26 cellular contexts compared by ENCODE assay signal in genomic region chr2:169683054-169683424, GRCh38. TPM values are rescaled to one million over a fixed set of nuclear protein-coding genes. Genes with fewer than 3 reads are reported as not detected.
A peak's percentile ranks its signal among the peaks of the same experiment; 100 is the strongest.
DNase-seq lines count a peak whose midpoint lies in the region; ATAC-seq, FAIRE-seq and TF ChIP-seq lines count a peak whose summit lies in the region.
"Had no signal": no experiment of that assay in that cellular context is flagged by ENCODE, and none has a peak within 500 bp of the region (broad histone marks: within the 10 kb centered on the region; RNA-seq: fewer than 3 reads in every experiment).

No MANE protein-coding gene starts in this region.

- TF ChIP-seq CTCF in keratinocyte (optimal IDR thresholded peaks at IDR 0.05 in 1 of 3, IDR thresholded peaks at IDR 0.05 in 1 of 3, conservative IDR thresholded peaks at IDR 0.05 in 1 of 3; ENCODE audit: extremely low read depth in 1 of 3, insufficient read depth in 2 of 3, low read length in 3 of 3) (no peak), sigmoid colon (IDR thresholded peaks at IDR 0.05) (no peak)

- dilution Hi-C loops in keratinocyte (cut with MboI; ENCODE audit: extremely low pct_ligation_motif_present, low sequenced_read_pairs): no loop called here

- TF ChIP-seq EP300 in sigmoid colon (IDR thresholded peaks at IDR 0.05): no peak

- CTCF ChIA-PET in activated CD8-positive, alpha-beta memory T cell treated with anti-CD3 and anti-CD28 coated beads, Interleukin-2, amount 10 ng/mL, durations not matched to agents 7 days and 5 days (lab: Charles Lee): interaction anchor here (0.7 to 1.6 kb wide), 3 partner anchors 9 to 19 kb away, joined by 3 to 6 read pairs (median 3); partner anchors contain the start of genes CFAP210 and PHOSPHO2
- CTCF ChIA-PET in activated CD4-positive, alpha-beta memory T cell treated with anti-CD3 and anti-CD28 coated beads, Interleukin-2, amount 10 ng/mL, durations not matched to agents 7 days and 5 days (lab: Charles Lee): interaction anchor here (0.8 to 1.6 kb wide), 2 partner anchors 10 to 142 kb away, joined by 3 to 4 read pairs; partner anchors contain the start of gene METTL5

- peak; percentile 77 for FAIRE-seq in keratinocyte (lab: Jason Lieb, UNC)
- FAIRE-seq: frontal cortex, GM12892 had no signal

- peak; percentile 73 for DNase-seq in activated CD8-positive, alpha-beta memory T cell treated with anti-CD3 and anti-CD28 coated beads, Interleukin-2, amount 10 ng/mL, durations not matched to agents 7 days and 5 days
- no peak for DNase-seq in activated CD8-positive, alpha-beta memory T cell treated with anti-CD3 and anti-CD28 coated beads for 24 hours
- DNase-seq in ELR (ENCODE audit: low read depth) (peak; percentile 15), keratinocyte (ENCODE audit: low read depth, low spot score) (peak; percentile 42), sigmoid colon (no peak), cortex of kidney (lab: John Stamatoyannopoulos, UW) (no peak)
- DNase-seq in activated CD4-positive, alpha-beta memory T cell treated with anti-CD3 and anti-CD28 coated beads, Interleukin-2, amount 10 ng/mL, durations not matched to agents 7 days and 5 days: peak; percentile 38
- DNase-seq: activated effector memory CD4-positive, alpha-beta T cell treated with anti-CD3 and anti-CD28 coated beads, Interleukin-2, amount 50 U/mL, for 16 hours; body of pancreas; colonic mucosa; DMS153; HFFc6; NCI-H1105 treated with DMSO at 0.1 percent for 48 hours; NCI-H526; stimulated activated CD4-positive, alpha-beta T cell treated with anti-CD3 and anti-CD28 coated beads, Interleukin-12 subunit alpha, Interleukin-12 subunit beta, amount 100 ng/mL, for 4 hours; stimulated activated naive CD4-positive, alpha-beta T cell treated with Interleukin-2 at 50 U/mL for 16 hours; T1000; trophoblast cell had no signal

- H3K4me1 ChIP-seq in keratinocyte (ENCODE audit: control insufficient read depth, extremely low read depth, insufficient read depth, low read length): peaks cover 14% of the 10 kb centered on the region
- H3K4me1 ChIP-seq in sigmoid colon: no peaks in the 10 kb centered on the region
- H3K4me1 ChIP-seq: BLaER1 treated with 17β-estradiol and CSF1 and Interleukin-3, amounts not matched to agents 10 nM and 100 nM; body of pancreas; colonic mucosa; neural progenitor cell had no signal

- H3K9ac ChIP-seq in keratinocyte (ENCODE audit: control insufficient read depth, extremely low read depth, insufficient read depth, low read length): no peak overlapping the region
- H3K9ac ChIP-seq: BLaER1 treated with 17β-estradiol and CSF1 and Interleukin-3, amounts not matched to agents 10 nM and 100 nM; KMS-11; neural progenitor cell had no signal

- H3K36me3 Mint-ChIP-seq in activated CD8-positive, alpha-beta memory T cell treated with anti-CD3 and anti-CD28 coated beads, Interleukin-2, amount 10 ng/mL, durations not matched to agents 7 days and 5 days: peaks cover 25% of the 10 kb centered on the region
- H3K36me3 Mint-ChIP-seq in activated CD4-positive, alpha-beta memory T cell treated with anti-CD3 and anti-CD28 coated beads, Interleukin-2, amount 10 ng/mL, durations not matched to agents 7 days and 5 days (ENCODE audit: low read depth): no peaks in the 10 kb centered on the region

- H3K27me3 ChIP-seq in keratinocyte (ENCODE audit: control insufficient read depth, extremely low read depth, insufficient read depth, low read length): no peaks in the 10 kb centered on the region
- no peaks in the 10 kb centered on the region for H3K27me3 ChIP-seq in sigmoid colon
- H3K27me3 ChIP-seq: BLaER1 treated with 17β-estradiol and CSF1 and Interleukin-3, amounts not matched to agents 10 nM and 100 nM; body of pancreas; colonic mucosa; neural progenitor cell had no signal

- intact Hi-C loops in sigmoid colon (cut with DNase I): no loop called here

- H3K4me1 Mint-ChIP-seq in activated CD8-positive, alpha-beta memory T cell treated with anti-CD3 and anti-CD28 coated beads, Interleukin-2, amount 10 ng/mL, durations not matched to agents 7 days and 5 days: peaks cover 30% of the 10 kb centered on the region
- peaks cover 22% of the 10 kb centered on the region for H3K4me1 Mint-ChIP-seq in activated CD4-positive, alpha-beta memory T cell treated with anti-CD3 and anti-CD28 coated beads, Interleukin-2, amount 10 ng/mL, durations not matched to agents 7 days and 5 days
- H3K4me1 Mint-ChIP-seq: mesothelial cell of epicardium, neural progenitor cell had no signal

- H3K27me3 Mint-ChIP-seq in activated CD8-positive, alpha-beta memory T cell treated with anti-CD3 and anti-CD28 coated beads, Interleukin-2, amount 10 ng/mL, durations not matched to agents 7 days and 5 days: no peaks in the 10 kb centered on the region
- H3K27me3 Mint-ChIP-seq in activated CD4-positive, alpha-beta memory T cell treated with anti-CD3 and anti-CD28 coated beads, Interleukin-2, amount 10 ng/mL, durations not matched to agents 7 days and 5 days: no peaks in the 10 kb centered on the region

- ATAC-seq in activated CD8-positive, alpha-beta memory T cell treated with anti-CD3 and anti-CD28 coated beads, Interleukin-2, amount 10 ng/mL, durations not matched to agents 7 days and 5 days: peak; percentile 95
- ATAC-seq in GM21723 (IDR thresholded peaks at IDR 0.05; ENCODE audit: unreplicated experiment): no peak
- ATAC-seq: body of pancreas had no signal

- H3K9me3 ChIP-seq in keratinocyte (ENCODE audit: control insufficient read depth, low read depth, low read length) (no peaks in the 10 kb centered on the region), sigmoid colon (no peaks in the 10 kb centered on the region)
- H3K9me3 ChIP-seq: body of pancreas, colonic mucosa had no signal

- no peak for TF ChIP-seq POLR2A in sigmoid colon (IDR thresholded peaks at IDR 0.05)

- no peaks in the 10 kb centered on the region for H4K20me1 ChIP-seq in keratinocyte (ENCODE audit: control insufficient read depth, extremely low read depth, insufficient read depth, low read length)
- H4K20me1 ChIP-seq: BLaER1 treated with 17β-estradiol and CSF1 and Interleukin-3, amounts not matched to agents 10 nM and 100 nM had no signal

- POLR2A ChIA-PET in activated CD4-positive, alpha-beta memory T cell treated with anti-CD3 and anti-CD28 coated beads, Interleukin-2, amount 10 ng/mL, durations not matched to agents 7 days and 5 days (lab: Charles Lee): interaction anchor here (0.6 to 2.2 kb wide), 10 partner anchors 10 to 144 kb away, joined by 3 to 29 read pairs (median 4); partner anchors contain the start of genes CFAP210, PHOSPHO2 and UBR3

- H2AFZ ChIP-seq in keratinocyte (ENCODE audit: control insufficient read depth, low read length): no peak overlapping the region
- H2AFZ ChIP-seq: neural progenitor cell had no signal

- peak overlapping the region; percentile 9 for H3K4me2 ChIP-seq in keratinocyte (ENCODE audit: control insufficient read depth, extremely low read depth, insufficient read depth, low read depth, low read length)
- H3K4me2 ChIP-seq: BLaER1 treated with 17β-estradiol and CSF1 and Interleukin-3, amounts not matched to agents 10 nM and 100 nM; KMS-11; neural progenitor cell had no signal

- peaks cover 2% of the 10 kb centered on the region for H3K9me3 Mint-ChIP-seq in activated CD8-positive, alpha-beta memory T cell treated with anti-CD3 and anti-CD28 coated beads, Interleukin-2, amount 10 ng/mL, durations not matched to agents 7 days and 5 days (ENCODE audit: low read depth)
- peaks cover 5% of the 10 kb centered on the region for H3K9me3 Mint-ChIP-seq in activated CD4-positive, alpha-beta memory T cell treated with anti-CD3 and anti-CD28 coated beads, Interleukin-2, amount 10 ng/mL, durations not matched to agents 7 days and 5 days
- H3K9me3 Mint-ChIP-seq: HFFc6 had no signal

- no peak overlapping the region for H3K4me3 ChIP-seq in keratinocyte (ENCODE audit: control insufficient read depth in 2 of 3, extremely low read depth in 1 of 3, insufficient read depth in 2 of 3, low read depth in 1 of 3, low read length in 3 of 3)
- no peak overlapping the region for H3K4me3 ChIP-seq in sigmoid colon
- H3K4me3 ChIP-seq: BLaER1 treated with 17β-estradiol and CSF1 and Interleukin-3, amounts not matched to agents 10 nM and 100 nM; body of pancreas; colonic mucosa; neural progenitor cell had no signal

- H3K27ac Mint-ChIP-seq in activated CD8-positive, alpha-beta memory T cell treated with anti-CD3 and anti-CD28 coated beads, Interleukin-2, amount 10 ng/mL, durations not matched to agents 7 days and 5 days: peak overlapping the region; percentile 90
- peak overlapping the region; percentile 32 for H3K27ac Mint-ChIP-seq in activated CD4-positive, alpha-beta memory T cell treated with anti-CD3 and anti-CD28 coated beads, Interleukin-2, amount 10 ng/mL, durations not matched to agents 7 days and 5 days
- H3K27ac Mint-ChIP-seq: HFFc6, mesothelial cell of epicardium, neural progenitor cell had no signal

- H3K27ac ChIP-seq in keratinocyte (ENCODE audit: control insufficient read depth, insufficient read depth, low read length) (peak overlapping the region; percentile 32), sigmoid colon (no peak overlapping the region)
- H3K27ac ChIP-seq: BLaER1 treated with 17β-estradiol and CSF1 and Interleukin-3, amounts not matched to agents 10 nM and 100 nM; body of pancreas; colonic mucosa; KMS-11; neural progenitor cell had no signal

- peak overlapping the region; percentile 13 for H3K4me3 Mint-ChIP-seq in activated CD8-positive, alpha-beta memory T cell treated with anti-CD3 and anti-CD28 coated beads, Interleukin-2, amount 10 ng/mL, durations not matched to agents 7 days and 5 days
- no peak overlapping the region for H3K4me3 Mint-ChIP-seq in activated CD4-positive, alpha-beta memory T cell treated with anti-CD3 and anti-CD28 coated beads, Interleukin-2, amount 10 ng/mL, durations not matched to agents 7 days and 5 days
- H3K4me3 Mint-ChIP-seq: HFFc6, mesothelial cell of epicardium, neural progenitor cell had no signal

- 72 to 84% methylated on average over 3 of the region's 3 CpGs for whole genome bisulfite sequencing in sigmoid colon, 2 donors

- no peaks in the 10 kb centered on the region for H3K79me2 ChIP-seq in keratinocyte (ENCODE audit: control insufficient read depth, insufficient read depth, low read length)

- no peaks in the 10 kb centered on the region for H3K36me3 ChIP-seq in keratinocyte (ENCODE audit: control insufficient read depth in 2 of 2, extremely low read depth in 1 of 2, insufficient read depth in 2 of 2, low read length in 2 of 2)
- H3K36me3 ChIP-seq in sigmoid colon: no peaks in the 10 kb centered on the region
- H3K36me3 ChIP-seq: BLaER1 treated with 17β-estradiol and CSF1 and Interleukin-3, amounts not matched to agents 10 nM and 100 nM; colonic mucosa; neural progenitor cell had no signal

- no peaks in the 10 kb centered on the region for H3K9me1 ChIP-seq in keratinocyte (ENCODE audit: control insufficient read depth, extremely low read depth, insufficient read depth, low read length)

RNA-seq across cellular contexts. Expression of gene CFAP210, which starts 11.2 kb away (rescaled TPM):
- total RNA-seq in activated CD8-positive, alpha-beta memory T cell treated with anti-CD3 and anti-CD28 coated beads, Interleukin-2, amount 10 ng/mL, durations not matched to agents 7 days and 5 days: not detected
- not detected for total RNA-seq in activated CD4-positive, alpha-beta memory T cell treated with anti-CD3 and anti-CD28 coated beads, Interleukin-2, amount 10 ng/mL, durations not matched to agents 7 days and 5 days
- 0.03 to 0.30 TPM in 2 of 3 replicates, not detected in the other for polyA plus RNA-seq in keratinocyte
- not detected for polyA plus RNA-seq in keratinocyte (2011; ENCODE audit: low read depth)
- not detected in 2 replicates for polyA plus RNA-seq in keratinocyte (2011; cell fraction: cytosol; rRNA removed)
- not detected in 2 replicates for polyA plus RNA-seq in keratinocyte (2011; cell fraction: nucleus; rRNA removed)
- 0.22 TPM in 1 of 2 replicates, not detected in the other for polyA plus RNA-seq in keratinocyte (2012; ENCODE audit: low replicate concordance)
- not detected in 3 replicates for polyA minus RNA-seq in keratinocyte
- polyA minus RNA-seq in keratinocyte (2011; cell fraction: cytosol; rRNA and poly(A)+ RNA removed): not detected
- not detected in 2 replicates for polyA minus RNA-seq in keratinocyte (2011; cell fraction: nucleus; rRNA and poly(A)+ RNA removed)
- not detected for total RNA-seq in sigmoid colon
- under 1 TPM in 1 of 3 donors, not detected in 2; 0.04 TPM for polyA plus RNA-seq in sigmoid colon
- total RNA-seq: body of pancreas, colonic mucosa, SK-MEL-5 had no signal

RNA-seq across cellular contexts. Expression of gene PHOSPHO2, which starts 11.2 kb away (rescaled TPM):
- 1 to 10 TPM; 4.1 to 5.9 TPM for total RNA-seq in activated CD8-positive, alpha-beta memory T cell treated with anti-CD3 and anti-CD28 coated beads, Interleukin-2, amount 10 ng/mL, durations not matched to agents 7 days and 5 days
- total RNA-seq in activated CD4-positive, alpha-beta memory T cell treated with anti-CD3 and anti-CD28 coated beads, Interleukin-2, amount 10 ng/mL, durations not matched to agents 7 days and 5 days: 1 to 10 TPM; 2.8 to 3.4 TPM
- polyA plus RNA-seq in keratinocyte: 0.73 to 2.9 TPM (median 1.6 TPM) in 3 replicates
- polyA plus RNA-seq in keratinocyte (2011; ENCODE audit: low read depth): 1.2 TPM
- polyA plus RNA-seq in keratinocyte (2011; cell fraction: cytosol; rRNA removed): 1.0 and 1.7 TPM in 2 replicates
- polyA plus RNA-seq in keratinocyte (2011; cell fraction: nucleus; rRNA removed): 2.5 and 2.7 TPM in 2 replicates
- 1.1 and 1.7 TPM in 2 replicates for polyA plus RNA-seq in keratinocyte (2012; ENCODE audit: low replicate concordance)
- 0.30 to 0.64 TPM in 2 of 3 replicates, not detected in the other for polyA minus RNA-seq in keratinocyte
- polyA minus RNA-seq in keratinocyte (2011; cell fraction: cytosol; rRNA and poly(A)+ RNA removed): not detected
- 1.1 and 1.4 TPM in 2 replicates for polyA minus RNA-seq in keratinocyte (2011; cell fraction: nucleus; rRNA and poly(A)+ RNA removed)
- 10 to 100 TPM in 2 of 4 donors, 1 to 10 TPM in 2; 5.8 to 19.9 (median 14.3) TPM for total RNA-seq in sigmoid colon
- 10 to 100 TPM in 1 of 3 donors, 1 to 10 TPM in 2; 3.8 to 15.3 (median 6.6) TPM for polyA plus RNA-seq in sigmoid colon

RNA-seq across cellular contexts. Expression of gene KLHL23, which starts 50.6 kb away (rescaled TPM):
- 10 to 100 TPM; 10.2 to 11.5 TPM for total RNA-seq in activated CD8-positive, alpha-beta memory T cell treated with anti-CD3 and anti-CD28 coated beads, Interleukin-2, amount 10 ng/mL, durations not matched to agents 7 days and 5 days
- 1 to 10 TPM; 2.3 to 2.8 TPM for total RNA-seq in activated CD4-positive, alpha-beta memory T cell treated with anti-CD3 and anti-CD28 coated beads, Interleukin-2, amount 10 ng/mL, durations not matched to agents 7 days and 5 days
- 0.62 to 2.0 TPM (median 0.79 TPM) in 3 replicates for polyA plus RNA-seq in keratinocyte
- polyA plus RNA-seq in keratinocyte (2011; ENCODE audit: low read depth): 1.3 TPM
- 0.40 and 0.79 TPM in 2 replicates for polyA plus RNA-seq in keratinocyte (2011; cell fraction: cytosol; rRNA removed)
- polyA plus RNA-seq in keratinocyte (2011; cell fraction: nucleus; rRNA removed): 0.64 and 1.6 TPM in 2 replicates
- 1.1 and 1.5 TPM in 2 replicates for polyA plus RNA-seq in keratinocyte (2012; ENCODE audit: low replicate concordance)
- polyA minus RNA-seq in keratinocyte: 1.1 to 5.2 TPM (median 2.4 TPM) in 3 replicates
- polyA minus RNA-seq in keratinocyte (2011; cell fraction: cytosol; rRNA and poly(A)+ RNA removed): not detected
- polyA minus RNA-seq in keratinocyte (2011; cell fraction: nucleus; rRNA and poly(A)+ RNA removed): 0.32 and 0.47 TPM in 2 replicates
- 10 to 100 TPM; 59.5 to 66.0 (median 64.4) TPM for total RNA-seq in sigmoid colon
- 1 to 10 TPM; 4.1 to 4.8 (median 4.6) TPM for polyA plus RNA-seq in sigmoid colon

Comparison
In these comparisons a context has a peak if more than half of its experiments do, and no peak if none do; other contexts are left out.
1. DNase-seq: peak in activated CD8-positive, alpha-beta memory T cell treated with anti-CD3 and anti-CD28 coated beads, Interleukin-2, amount 10 ng/mL, durations not matched to agents 7 days and 5 days (single experiment), ELR (single experiment), activated CD4-positive, alpha-beta memory T cell treated with anti-CD3 and anti-CD28 coated beads, Interleukin-2, amount 10 ng/mL, durations not matched to agents 7 days and 5 days (single experiment) and keratinocyte (single experiment); none in activated CD8-positive, alpha-beta memory T cell treated with anti-CD3 and anti-CD28 coated beads for 24 hours (single experiment), sigmoid colon (single experiment) and cortex of kidney (single experiment).
2. RNA of gene KLHL23, which starts 50.6 kb away (total RNA-seq): 59.5 to 66.0 TPM in sigmoid colon; 10.2 to 11.5 TPM in activated CD8-positive, alpha-beta memory T cell treated with anti-CD3 and anti-CD28 coated beads, Interleukin-2, amount 10 ng/mL, durations not matched to agents 7 days and 5 days and 2.3 to 2.8 TPM in activated CD4-positive, alpha-beta memory T cell treated with anti-CD3 and anti-CD28 coated beads, Interleukin-2, amount 10 ng/mL, durations not matched to agents 7 days and 5 days; every median in the first group is over 4 times any median in the second.